In genomic region chr7:39272111-39272510, GRCh38 we compare ENCODE assay signal across 13 cellular contexts.
DNase-seq lines count a peak whose midpoint lies in the region; ATAC-seq and TF ChIP-seq lines count a peak whose summit lies in the region.
"Had no signal": no experiment of that assay in that cellular context is flagged by ENCODE, and none has a peak within 500 bp of the region (broad histone marks: within the 10 kb centered on the region; RNA-seq: fewer than 3 reads in every experiment).

No MANE protein-coding gene starts in this region.

- no peaks in the 10 kb centered on the region for H4K20me1 ChIP-seq in GM23338 (replicated peaks; ENCODE audit: insufficient read depth)
- H4K20me1 ChIP-seq in smooth muscle cell (ENCODE audit: low read depth), result no peaks in the 10 kb centered on the region
- H4K20me1 ChIP-seq: BLaER1 treated with 17β-estradiol and CSF1 and Interleukin-3, amounts not matched to agents 10 nM and 100 nM had no signal

- no peaks in the 10 kb centered on the region for H3K9me2 ChIP-seq in GM23338 (ENCODE audit: insufficient read depth)

- ATAC-seq in GM23338, result peak; percentile 79
- no peak for ATAC-seq in stimulated activated naive CD8-positive, alpha-beta T cell treated with anti-CD3 and anti-CD28 coated beads, Interleukin-15, Interleukin-2, amounts not matched to agents 100 U/mL and 50 U/mL, for 24 hours
- ATAC-seq: CD8-positive, alpha-beta T cell; HCT116; HepG2 had no signal

- H3K9ac ChIP-seq in endodermal cell (ENCODE audit: extremely low read depth, low read length, poor library complexity, severe bottlenecking), result no peak overlapping the region
- H3K9ac ChIP-seq in smooth muscle cell (ENCODE audit: low read depth), result no peak overlapping the region
- H3K9ac ChIP-seq: BLaER1 treated with 17β-estradiol and CSF1 and Interleukin-3, amounts not matched to agents 10 nM and 100 nM had no signal

- no peaks in the 10 kb centered on the region for H3K36me3 ChIP-seq in GM23338 (ENCODE audit: insufficient read depth)
- no peaks in the 10 kb centered on the region for H3K36me3 ChIP-seq in endodermal cell (ENCODE audit: control insufficient read depth, insufficient read depth, low read length)
- H3K36me3 ChIP-seq in smooth muscle cell (ENCODE audit: low read depth), result no peaks in the 10 kb centered on the region
- H3K36me3 ChIP-seq: BLaER1 treated with 17β-estradiol and CSF1 and Interleukin-3, amounts not matched to agents 10 nM and 100 nM had no signal

- H3K9me3 ChIP-seq in endodermal cell (ENCODE audit: control insufficient read depth, low read length) (no peaks in the 10 kb centered on the region), smooth muscle cell (replicated peaks; ENCODE audit: low read depth) (no peaks in the 10 kb centered on the region)
- H3K9me3 ChIP-seq: BLaER1 treated with 17β-estradiol and CSF1 and Interleukin-3, amounts not matched to agents 10 nM and 100 nM had no signal

- H2AFZ ChIP-seq in GM23338, result no peak overlapping the region
- no peak overlapping the region for H2AFZ ChIP-seq in smooth muscle cell (ENCODE audit: low read depth)

- DNase-seq in GM23338 (ENCODE audit: low spot score), result no peak
- DNase-seq in NCI-H69 (lab: John Stamatoyannopoulos, UW), result peak; percentile 15
- DNase-seq in endodermal cell, result peak; percentile 20
- no peak for DNase-seq in smooth muscle cell (lab: John Stamatoyannopoulos, UW; ENCODE audit: unreplicated experiment)
- no peak for DNase-seq in stimulated activated naive CD8-positive, alpha-beta T cell treated with anti-CD3 and anti-CD28 coated beads, Interleukin-15, Interleukin-2, amounts not matched to agents 100 U/mL and 50 U/mL, for 24 hours
- no peak for DNase-seq in HuH-7.5 (ENCODE audit: low spot score)
- DNase-seq: CD8-positive, alpha-beta T cell; GDM1; GOT3 had no signal

- peaks cover 14% of the 10 kb centered on the region; the same call in 1 of the 2 replicates for H3K4me1 ChIP-seq in GM23338 (ENCODE audit: insufficient read depth)
- H3K4me1 ChIP-seq in endodermal cell (ENCODE audit: control insufficient read depth, insufficient read depth, low read length), result no peaks in the 10 kb centered on the region
- peaks cover 6% of the 10 kb centered on the region for H3K4me1 ChIP-seq in smooth muscle cell (ENCODE audit: low read depth)
- H3K4me1 ChIP-seq: BLaER1 treated with 17β-estradiol and CSF1 and Interleukin-3, amounts not matched to agents 10 nM and 100 nM had no signal

- WGBS in endodermal cell (ENCODE audit: insufficient coverage in 1 of 2, insufficient read length in 1 of 2), 2 experiments, result 100% methylated on average over 1 of the region's 1 CpG; no CpG with 5 or more reads in 1 of the 2 experiments
- WGBS in smooth muscle cell (ENCODE audit: low lambda C conversion rate), result 39% methylated on average over 1 of the region's 1 CpG

- TF ChIP-seq CTCF in GM23338 (conservative IDR thresholded peaks at IDR 0.05; ENCODE audit: low read depth in 2 of 2), result no peak
- TF ChIP-seq CTCF in endodermal cell (conservative IDR thresholded peaks at IDR 0.05), result no peak
- no peak for TF ChIP-seq CTCF in smooth muscle cell (IDR thresholded peaks at IDR 0.05; ENCODE audit: borderline replicate concordance, insufficient read depth, poor library complexity, severe bottlenecking)

- no peak overlapping the region for H3K27ac Mint-ChIP-seq in GM23338
- no peak overlapping the region for H3K27ac Mint-ChIP-seq in endodermal cell
- H3K27ac Mint-ChIP-seq: B cell; CD8-positive, alpha-beta T cell had no signal

- H3K27ac ChIP-seq in GM23338 (ENCODE audit: low read depth) (no peak overlapping the region), endodermal cell (ENCODE audit: low read depth, low read length) (no peak overlapping the region), smooth muscle cell (ENCODE audit: low read depth) (no peak overlapping the region)
- H3K27ac ChIP-seq: BLaER1 treated with 17β-estradiol and CSF1 and Interleukin-3, amounts not matched to agents 10 nM and 100 nM had no signal

- H3K4me1 Mint-ChIP-seq in GM23338, result peaks cover 20% of the 10 kb centered on the region; the same call in 2 of the 3 replicates
- H3K4me1 Mint-ChIP-seq in endodermal cell, result peaks cover 4% of the 10 kb centered on the region
- H3K4me1 Mint-ChIP-seq: B cell had no signal

- H3F3A ChIP-seq in GM23338 (replicated peaks; ENCODE audit: low read depth), result no peaks in the 10 kb centered on the region
- no peaks in the 10 kb centered on the region for H3F3A ChIP-seq in smooth muscle cell (ENCODE audit: low read depth)

- no peaks in the 10 kb centered on the region for H3K27me3 ChIP-seq in GM23338 (ENCODE audit: insufficient read depth)
- no peaks in the 10 kb centered on the region for H3K27me3 ChIP-seq in endodermal cell (ENCODE audit: control insufficient read depth, insufficient read depth, low read length, poor library complexity, severe bottlenecking)
- no peaks in the 10 kb centered on the region for H3K27me3 ChIP-seq in smooth muscle cell (ENCODE audit: low read depth)
- H3K27me3 ChIP-seq: BLaER1 treated with 17β-estradiol and CSF1 and Interleukin-3, amounts not matched to agents 10 nM and 100 nM had no signal

- H3K4me3 ChIP-seq in GM23338 (no peak overlapping the region), endodermal cell (ENCODE audit: low read length) (no peak overlapping the region), smooth muscle cell (no peak overlapping the region)
- H3K4me3 ChIP-seq: BLaER1 treated with 17β-estradiol and CSF1 and Interleukin-3, amounts not matched to agents 10 nM and 100 nM had no signal

- H3K9me3 Mint-ChIP-seq in GM23338 (no peaks in the 10 kb centered on the region), endodermal cell (peaks cover 2% of the 10 kb centered on the region)
- H3K9me3 Mint-ChIP-seq: CD8-positive, alpha-beta T cell had no signal

- peaks cover 4% of the 10 kb centered on the region for H3K27me3 Mint-ChIP-seq in GM23338 (ENCODE audit: insufficient read depth, low read depth, poor library complexity)
- no peaks in the 10 kb centered on the region for H3K27me3 Mint-ChIP-seq in endodermal cell (ENCODE audit: insufficient read depth)

- H3K79me2 ChIP-seq in GM23338 (replicated peaks; ENCODE audit: insufficient read depth) (no peaks in the 10 kb centered on the region), smooth muscle cell (ENCODE audit: low read depth) (no peaks in the 10 kb centered on the region)

- no peaks in the 10 kb centered on the region for H3K36me3 Mint-ChIP-seq in GM23338 (ENCODE audit: low read depth)
- H3K36me3 Mint-ChIP-seq in endodermal cell (ENCODE audit: low read depth), result no peaks in the 10 kb centered on the region
- H3K36me3 Mint-ChIP-seq: CD8-positive, alpha-beta T cell had no signal

- H3K4me2 ChIP-seq in GM23338 (0 out of 2 replicates have a peak overlapping the region, but pooled peaks have one; percentile 11), smooth muscle cell (peak overlapping the region; percentile 49)
- H3K4me2 ChIP-seq: BLaER1 treated with 17β-estradiol and CSF1 and Interleukin-3, amounts not matched to agents 10 nM and 100 nM had no signal

- H3K4me3 Mint-ChIP-seq in GM23338 (no peak overlapping the region), endodermal cell (no peak overlapping the region)
- H3K4me3 Mint-ChIP-seq: B cell; CD8-positive, alpha-beta T cell had no signal

TF ChIP-seq in GM23338, 12 proteins besides CTCF, POLR2A, EP300 and RAD21:
- TF ChIP-seq POLR2AphosphoS5 (IDR thresholded peaks at IDR 0.05; ENCODE audit: low read depth), result no peak
- TF ChIP-seq, protein P1, sequence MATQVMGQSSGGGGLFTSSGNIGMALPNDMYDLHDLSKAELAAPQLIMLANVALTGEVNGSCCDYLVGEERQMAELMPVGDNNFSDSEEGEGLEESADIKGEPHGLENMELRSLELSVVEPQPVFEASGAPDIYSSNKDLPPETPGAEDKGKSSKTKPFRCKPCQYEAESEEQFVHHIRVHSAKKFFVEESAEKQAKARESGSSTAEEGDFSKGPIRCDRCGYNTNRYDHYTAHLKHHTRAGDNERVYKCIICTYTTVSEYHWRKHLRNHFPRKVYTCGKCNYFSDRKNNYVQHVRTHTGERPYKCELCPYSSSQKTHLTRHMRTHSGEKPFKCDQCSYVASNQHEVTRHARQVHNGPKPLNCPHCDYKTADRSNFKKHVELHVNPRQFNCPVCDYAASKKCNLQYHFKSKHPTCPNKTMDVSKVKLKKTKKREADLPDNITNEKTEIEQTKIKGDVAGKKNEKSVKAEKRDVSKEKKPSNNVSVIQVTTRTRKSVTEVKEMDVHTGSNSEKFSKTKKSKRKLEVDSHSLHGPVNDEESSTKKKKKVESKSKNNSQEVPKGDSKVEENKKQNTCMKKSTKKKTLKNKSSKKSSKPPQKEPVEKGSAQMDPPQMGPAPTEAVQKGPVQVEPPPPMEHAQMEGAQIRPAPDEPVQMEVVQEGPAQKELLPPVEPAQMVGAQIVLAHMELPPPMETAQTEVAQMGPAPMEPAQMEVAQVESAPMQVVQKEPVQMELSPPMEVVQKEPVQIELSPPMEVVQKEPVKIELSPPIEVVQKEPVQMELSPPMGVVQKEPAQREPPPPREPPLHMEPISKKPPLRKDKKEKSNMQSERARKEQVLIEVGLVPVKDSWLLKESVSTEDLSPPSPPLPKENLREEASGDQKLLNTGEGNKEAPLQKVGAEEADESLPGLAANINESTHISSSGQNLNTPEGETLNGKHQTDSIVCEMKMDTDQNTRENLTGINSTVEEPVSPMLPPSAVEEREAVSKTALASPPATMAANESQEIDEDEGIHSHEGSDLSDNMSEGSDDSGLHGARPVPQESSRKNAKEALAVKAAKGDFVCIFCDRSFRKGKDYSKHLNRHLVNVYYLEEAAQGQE (IDR thresholded peaks at IDR 0.05; ENCODE audit: unreplicated experiment), result no peak
TF ChIP-seq in GM23338: peak in this region for 0.

Comparison
In these comparisons a context has a peak if more than half of its experiments do, and no peak if none do; other contexts are left out.
1. DNase-seq: peak in NCI-H69 (single experiment) and endodermal cell (single experiment); none in GM23338 (single experiment), smooth muscle cell (single experiment), stimulated activated naive CD8-positive, alpha-beta T cell treated with anti-CD3 and anti-CD28 coated beads, Interleukin-15, Interleukin-2, amounts not matched to agents 100 U/mL and 50 U/mL, for 24 hours (single experiment) and HuH-7.5 (single experiment).